13 cellular contexts compared by ENCODE assay signal in the genomic region with DNA sequence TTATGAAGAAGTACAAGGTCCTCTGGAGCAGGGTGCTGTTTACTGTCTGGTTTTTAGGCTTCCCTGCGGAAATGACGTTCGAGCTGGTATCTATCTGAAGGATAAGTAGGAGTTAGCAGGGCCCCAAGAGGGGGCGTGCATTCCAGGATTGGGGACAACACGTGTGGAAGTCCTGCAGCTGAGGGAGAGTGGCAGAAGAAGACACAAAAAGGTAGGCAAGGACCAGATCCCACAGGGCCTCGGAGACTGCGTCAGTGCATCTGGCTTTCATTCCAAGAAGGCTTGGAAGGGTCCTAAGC. TPM values are rescaled to one million over a fixed set of nuclear protein-coding genes. Genes with fewer than 3 reads are reported as not detected.
DNase-seq lines count a peak whose midpoint lies in the region; TF ChIP-seq lines count a peak whose summit lies in the region.
"Had no signal": no experiment of that assay in that cellular context is flagged by ENCODE, and none has a peak within 500 bp of the region (broad histone marks: within the 10 kb centered on the region; RNA-seq: fewer than 3 reads in every experiment).

No MANE protein-coding gene starts in this region.

- peaks cover 27% of the 10 kb centered on the region; the same call in 1 of the 2 replicates for H3K36me3 ChIP-seq in BLaER1
- peaks cover 0 to 8% (median 0%) of the 10 kb centered on the region in 11 experiments; a peak in 2 of 22 replicates for H3K36me3 ChIP-seq in BLaER1 treated with 17β-estradiol and CSF1 and Interleukin-3, amounts not matched to agents 10 nM and 100 nM

- H3K9ac ChIP-seq in BLaER1, result peak overlapping the region; percentile 17; the same call in 1 of the 2 replicates
- peak overlapping the region in 4 of 11 experiments; percentile 27 to 49 (median 44); a peak in 5 of 22 replicates for H3K9ac ChIP-seq in BLaER1 treated with 17β-estradiol and CSF1 and Interleukin-3, amounts not matched to agents 10 nM and 100 nM

- H4K20me1 ChIP-seq in BLaER1, result peaks cover 96% of the 10 kb centered on the region
- peaks cover 0 to 96% (median 36%) of the 10 kb centered on the region in 11 experiments; a peak in 15 of 22 replicates for H4K20me1 ChIP-seq in BLaER1 treated with 17β-estradiol and CSF1 and Interleukin-3, amounts not matched to agents 10 nM and 100 nM

- no peaks in the 10 kb centered on the region for H3K9me3 ChIP-seq in BLaER1
- no peaks in the 10 kb centered on the region for H3K9me3 ChIP-seq in BLaER1 treated with 17β-estradiol and CSF1 and Interleukin-3, amounts not matched to agents 10 nM and 100 nM (replicated peaks in 1 of 11)
- H3K9me3 ChIP-seq: A549 had no signal

- intact Hi-C loops in dorsolateral prefrontal cortex (cut with DNase I), result no loop called here

- peak in 4 of 10 donors; percentile 49 to 73 (median 56) for DNase-seq in dorsolateral prefrontal cortex
- DNase-seq in islet precursor cell, result peak; percentile 50
- DNase-seq in NCI-H2171 (lab: John Stamatoyannopoulos, UW), result no peak
- no peak for DNase-seq in HK-2 (ENCODE audit: unreplicated experiment)
- no peak for DNase-seq in LoVo (ENCODE audit: low spot score)
- no peak for DNase-seq in mesenteric fat pad (ENCODE audit: low spot score)
- DNase-seq: CD4-positive, CD25-positive, alpha-beta regulatory T cell; DMS53; GF-D8; IMR-90 had no signal

- H3K27me3 ChIP-seq in BLaER1 (no peaks in the 10 kb centered on the region), dorsolateral prefrontal cortex (no peaks in the 10 kb centered on the region)
- no peaks in the 10 kb centered on the region for H3K27me3 ChIP-seq in BLaER1 treated with 17β-estradiol and CSF1 and Interleukin-3, amounts not matched to agents 10 nM and 100 nM

- no peak for TF ChIP-seq CTCF in dorsolateral prefrontal cortex (IDR thresholded peaks at IDR 0.05 in 54 of 56, conservative IDR thresholded peaks at IDR 0.05 in 2 of 56; ENCODE audit: low read depth in 1 of 56, partially characterized antibody in 56 of 56)

- H3K4me1 ChIP-seq in BLaER1, result peaks cover 76% of the 10 kb centered on the region
- H3K4me1 ChIP-seq in BLaER1 treated with 17β-estradiol and CSF1 and Interleukin-3, amounts not matched to agents 10 nM and 100 nM, result peaks cover 33 to 77% (median 68%) of the 10 kb centered on the region in 10 experiments

- peak overlapping the region; percentile 95 for H3K4me2 ChIP-seq in BLaER1
- H3K4me2 ChIP-seq in BLaER1 treated with 17β-estradiol and CSF1 and Interleukin-3, amounts not matched to agents 10 nM and 100 nM, result peak overlapping the region in 9 of 11 experiments; percentile 36 to 100 (median 91); a peak in 17 of 22 replicates
- H3K4me2 ChIP-seq: A549 had no signal

- H3K27ac ChIP-seq in BLaER1, result peak overlapping the region; percentile 42; the same call in 1 of the 2 replicates
- no peak overlapping the region for H3K27ac ChIP-seq in BLaER1 treated with 17β-estradiol and CSF1 and Interleukin-3, amounts not matched to agents 10 nM and 100 nM
- H3K27ac ChIP-seq in dorsolateral prefrontal cortex, result peak overlapping the region in 50 of 59 donors; percentile 14 to 85 (median 58)
- H3K27ac ChIP-seq: A549 had no signal

- H3K4me3 ChIP-seq in BLaER1 (0 out of 2 replicates have a peak overlapping the region, but pooled peaks have one; percentile 3), dorsolateral prefrontal cortex (peak overlapping the region in 12 of 59 donors; percentile 3 to 30 (median 18))
- no peak overlapping the region for H3K4me3 ChIP-seq in BLaER1 treated with 17β-estradiol and CSF1 and Interleukin-3, amounts not matched to agents 10 nM and 100 nM
- H3K4me3 ChIP-seq: A549 had no signal

RNA-seq across cellular contexts. Expression of a gene that starts 5.9 kb away (rescaled TPM):
- total RNA-seq in dorsolateral prefrontal cortex, result 100 to 1,000 TPM in 119 of 120 experiments, 10 to 100 TPM in 1; 58.9 to 366 (median 240) TPM
- 1.2 TPM for total RNA-seq in mesenteric fat pad

RNA-seq across cellular contexts. Expression of a gene that starts 31.9 kb away (rescaled TPM):
- 10 to 100 TPM; 44.5 to 77.9 (median 59.4) TPM for total RNA-seq in dorsolateral prefrontal cortex
- 36.4 TPM for total RNA-seq in mesenteric fat pad

Comparison
In these comparisons a context has a peak if more than half of its experiments do, and no peak if none do; other contexts are left out.
1. H3K27ac ChIP-seq: peak in BLaER1 (single experiment) and dorsolateral prefrontal cortex (50 of 59); none in BLaER1 treated with 17β-estradiol and CSF1 and Interleukin-3, amounts not matched to agents 10 nM and 100 nM (0 of 11).
2. RNA of a gene that starts 5.9 kb away (total RNA-seq): 58.9 to 366 TPM in dorsolateral prefrontal cortex; 1.2 TPM in mesenteric fat pad (single experiment); every median in the first group is over 10 times any median in the second.